26 cellular contexts compared by ENCODE assay signal in genomic region chr4:120733054-120733453, GRCh38.
"Had no signal": no experiment of that assay in that cellular context is flagged by ENCODE, and none has a peak within 500 bp of the region (broad histone marks: within the 10 kb centered on the region; RNA-seq: fewer than 3 reads in every experiment).

No MANE protein-coding gene starts in this region.

- H3K27ac Mint-ChIP-seq: activated B cell treated with CpG ODN at 0.5 μM for 24 hours; activated CD8-positive, alpha-beta T cell treated with anti-CD3 and anti-CD28 coated beads for 36 hours; activated naive CD8-positive, alpha-beta T cell; activated T-helper 17 cell treated with anti-CD3 and anti-CD28 coated beads, Interleukin-2, amount 50 U/mL, for 72 hours had no signal

- H3K9me3 Mint-ChIP-seq: activated B cell treated with CpG ODN at 0.5 μM for 24 hours; activated CD8-positive, alpha-beta T cell treated with anti-CD3 and anti-CD28 coated beads for 36 hours; activated T-cell treated with anti-CD3 and anti-CD28 coated beads, Interleukin-2, amount 50 U/mL, for 4 hours; activated T-helper 17 cell treated with anti-CD3 and anti-CD28 coated beads, Interleukin-2, amount 50 U/mL, for 72 hours; central memory CD8-positive, alpha-beta T cell had no signal

- H3K4me1 Mint-ChIP-seq: activated B cell treated with CpG ODN at 0.5 μM for 24 hours; activated T-helper 17 cell treated with anti-CD3 and anti-CD28 coated beads, Interleukin-2, amount 50 U/mL, for 72 hours; central memory CD8-positive, alpha-beta T cell had no signal

- H3K4me3 Mint-ChIP-seq: activated B cell treated with CpG ODN at 0.5 μM for 24 hours; activated CD8-positive, alpha-beta T cell treated with anti-CD3 and anti-CD28 coated beads for 36 hours; activated naive CD8-positive, alpha-beta T cell; activated T-cell treated with anti-CD3 and anti-CD28 coated beads, Interleukin-2, amount 50 U/mL, for 4 hours; activated T-helper 17 cell treated with anti-CD3 and anti-CD28 coated beads, Interleukin-2, amount 50 U/mL, for 72 hours; central memory CD8-positive, alpha-beta T cell had no signal

- H3K36me3 ChIP-seq: brain microvascular endothelial cell had no signal

- H3K27ac ChIP-seq: brain microvascular endothelial cell, VCaP had no signal

- DNase-seq: activated B cell treated with CpG ODN at 0.5 μM for 24 hours; activated CD4-positive, alpha-beta T cell treated with anti-CD3 and anti-CD28 coated beads for 48 hours; activated CD4-positive, alpha-beta T cell treated with anti-CD3 and anti-CD28 coated beads, Interleukin-2, amount 50 U/mL, for 1 hour; activated CD4-positive, alpha-beta T cell treated with anti-CD3 and anti-CD28 coated beads, Interleukin-2, amount 50 U/mL, for 48 hours; activated CD8-positive, alpha-beta memory T cell treated with anti-CD3 and anti-CD28 coated beads for 24 hours; activated CD8-positive, alpha-beta T cell treated with anti-CD3 and anti-CD28 coated beads for 36 hours; activated effector memory CD4-positive, alpha-beta T cell treated with Interleukin-2 at 50 U/mL for 16 hours; activated gamma-delta T cell treated with Interleukin-2 at 50 U/mL for 16 hours; activated naive CD4-positive, alpha-beta T cell treated with anti-CD3 and anti-CD28 coated beads, Interleukin-2, amount 50 U/mL, for 16 hours; activated naive CD4-positive, alpha-beta T cell treated with Interleukin-2 at 50 U/mL for 16 hours; activated T-cell treated with anti-CD3 and anti-CD28 coated beads, Interleukin-2, amount 50 U/mL, for 4 hours; amniotic stem cell; anterior cingulate cortex; brain microvascular endothelial cell; cortex of kidney; dermis blood vessel endothelial cell; effector CD4-positive, alpha-beta T cell; foreskin fibroblast; glutamatergic neuron; T-helper 2 cell had no signal

- H3K27me3 Mint-ChIP-seq: activated B cell treated with CpG ODN at 0.5 μM for 24 hours; activated CD8-positive, alpha-beta T cell treated with anti-CD3 and anti-CD28 coated beads for 36 hours; activated naive CD8-positive, alpha-beta T cell; central memory CD8-positive, alpha-beta T cell had no signal

- ATAC-seq: activated CD4-positive, CD25-positive, alpha-beta regulatory T cell treated with anti-CD3 and anti-CD28 coated beads, Interleukin-2, amount 50 U/mL, for 24 hours; activated CD8-positive, alpha-beta T cell treated with anti-CD3 and anti-CD28 coated beads for 36 hours; activated T-cell treated with anti-CD3 and anti-CD28 coated beads, Interleukin-2, amount 50 U/mL, for 4 hours; activated T-helper 17 cell treated with anti-CD3 and anti-CD28 coated beads, Interleukin-2, amount 50 U/mL, for 72 hours; esophagus mucosa had no signal

- H3K36me3 Mint-ChIP-seq: activated naive CD8-positive, alpha-beta T cell had no signal

- H3K27me3 ChIP-seq: brain microvascular endothelial cell had no signal
